Comparison of ENCODE assay signal across 1 cellular context in the genomic region with DNA sequence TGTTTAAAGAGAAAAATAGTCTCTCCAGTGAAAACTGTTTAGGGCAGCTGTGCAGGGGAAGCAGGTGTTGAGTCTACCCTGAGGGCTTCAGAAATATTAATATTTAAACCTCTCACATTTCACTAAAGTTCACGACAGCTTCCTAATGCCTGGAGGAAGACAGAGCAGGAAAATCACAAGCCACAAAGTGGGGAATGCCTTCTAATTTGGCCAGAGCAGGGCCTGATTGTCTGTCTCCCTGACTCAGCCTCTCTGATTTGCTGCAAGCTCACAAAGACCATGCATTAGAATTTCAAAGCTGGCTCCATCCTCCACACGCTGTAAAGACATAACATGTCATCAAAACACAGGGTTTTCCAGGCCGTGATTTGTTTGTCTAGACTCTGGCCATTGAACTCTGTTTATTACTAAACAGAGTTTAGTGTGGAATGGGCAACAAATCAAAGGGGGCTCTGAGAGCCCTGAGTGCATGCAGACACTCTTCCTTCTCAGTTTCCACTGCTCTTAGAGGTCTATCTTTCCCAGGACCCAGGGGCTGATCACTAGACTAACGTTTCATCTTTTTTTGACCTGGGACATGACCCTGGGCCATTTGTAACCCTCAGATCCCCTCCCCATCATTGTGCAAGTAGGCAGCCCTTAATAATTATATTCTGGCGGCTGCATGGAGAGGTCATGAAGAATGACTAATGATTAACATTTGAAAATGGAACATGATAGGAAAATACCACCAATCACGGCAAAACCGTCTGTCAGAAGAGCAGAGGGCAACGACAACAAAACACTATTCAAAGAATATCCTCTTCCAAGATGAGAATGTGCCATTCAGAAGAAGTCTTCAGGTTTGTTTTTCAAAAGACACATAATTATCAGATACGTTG.
TF ChIP-seq lines count a peak whose summit lies in the region.

No MANE protein-coding gene starts in this region.

TF ChIP-seq in HepG2, 621 proteins besides CTCF, POLR2A, EP300 and RAD21 (continued from another document and continues in another):
- TF ChIP-seq, protein P1, sequence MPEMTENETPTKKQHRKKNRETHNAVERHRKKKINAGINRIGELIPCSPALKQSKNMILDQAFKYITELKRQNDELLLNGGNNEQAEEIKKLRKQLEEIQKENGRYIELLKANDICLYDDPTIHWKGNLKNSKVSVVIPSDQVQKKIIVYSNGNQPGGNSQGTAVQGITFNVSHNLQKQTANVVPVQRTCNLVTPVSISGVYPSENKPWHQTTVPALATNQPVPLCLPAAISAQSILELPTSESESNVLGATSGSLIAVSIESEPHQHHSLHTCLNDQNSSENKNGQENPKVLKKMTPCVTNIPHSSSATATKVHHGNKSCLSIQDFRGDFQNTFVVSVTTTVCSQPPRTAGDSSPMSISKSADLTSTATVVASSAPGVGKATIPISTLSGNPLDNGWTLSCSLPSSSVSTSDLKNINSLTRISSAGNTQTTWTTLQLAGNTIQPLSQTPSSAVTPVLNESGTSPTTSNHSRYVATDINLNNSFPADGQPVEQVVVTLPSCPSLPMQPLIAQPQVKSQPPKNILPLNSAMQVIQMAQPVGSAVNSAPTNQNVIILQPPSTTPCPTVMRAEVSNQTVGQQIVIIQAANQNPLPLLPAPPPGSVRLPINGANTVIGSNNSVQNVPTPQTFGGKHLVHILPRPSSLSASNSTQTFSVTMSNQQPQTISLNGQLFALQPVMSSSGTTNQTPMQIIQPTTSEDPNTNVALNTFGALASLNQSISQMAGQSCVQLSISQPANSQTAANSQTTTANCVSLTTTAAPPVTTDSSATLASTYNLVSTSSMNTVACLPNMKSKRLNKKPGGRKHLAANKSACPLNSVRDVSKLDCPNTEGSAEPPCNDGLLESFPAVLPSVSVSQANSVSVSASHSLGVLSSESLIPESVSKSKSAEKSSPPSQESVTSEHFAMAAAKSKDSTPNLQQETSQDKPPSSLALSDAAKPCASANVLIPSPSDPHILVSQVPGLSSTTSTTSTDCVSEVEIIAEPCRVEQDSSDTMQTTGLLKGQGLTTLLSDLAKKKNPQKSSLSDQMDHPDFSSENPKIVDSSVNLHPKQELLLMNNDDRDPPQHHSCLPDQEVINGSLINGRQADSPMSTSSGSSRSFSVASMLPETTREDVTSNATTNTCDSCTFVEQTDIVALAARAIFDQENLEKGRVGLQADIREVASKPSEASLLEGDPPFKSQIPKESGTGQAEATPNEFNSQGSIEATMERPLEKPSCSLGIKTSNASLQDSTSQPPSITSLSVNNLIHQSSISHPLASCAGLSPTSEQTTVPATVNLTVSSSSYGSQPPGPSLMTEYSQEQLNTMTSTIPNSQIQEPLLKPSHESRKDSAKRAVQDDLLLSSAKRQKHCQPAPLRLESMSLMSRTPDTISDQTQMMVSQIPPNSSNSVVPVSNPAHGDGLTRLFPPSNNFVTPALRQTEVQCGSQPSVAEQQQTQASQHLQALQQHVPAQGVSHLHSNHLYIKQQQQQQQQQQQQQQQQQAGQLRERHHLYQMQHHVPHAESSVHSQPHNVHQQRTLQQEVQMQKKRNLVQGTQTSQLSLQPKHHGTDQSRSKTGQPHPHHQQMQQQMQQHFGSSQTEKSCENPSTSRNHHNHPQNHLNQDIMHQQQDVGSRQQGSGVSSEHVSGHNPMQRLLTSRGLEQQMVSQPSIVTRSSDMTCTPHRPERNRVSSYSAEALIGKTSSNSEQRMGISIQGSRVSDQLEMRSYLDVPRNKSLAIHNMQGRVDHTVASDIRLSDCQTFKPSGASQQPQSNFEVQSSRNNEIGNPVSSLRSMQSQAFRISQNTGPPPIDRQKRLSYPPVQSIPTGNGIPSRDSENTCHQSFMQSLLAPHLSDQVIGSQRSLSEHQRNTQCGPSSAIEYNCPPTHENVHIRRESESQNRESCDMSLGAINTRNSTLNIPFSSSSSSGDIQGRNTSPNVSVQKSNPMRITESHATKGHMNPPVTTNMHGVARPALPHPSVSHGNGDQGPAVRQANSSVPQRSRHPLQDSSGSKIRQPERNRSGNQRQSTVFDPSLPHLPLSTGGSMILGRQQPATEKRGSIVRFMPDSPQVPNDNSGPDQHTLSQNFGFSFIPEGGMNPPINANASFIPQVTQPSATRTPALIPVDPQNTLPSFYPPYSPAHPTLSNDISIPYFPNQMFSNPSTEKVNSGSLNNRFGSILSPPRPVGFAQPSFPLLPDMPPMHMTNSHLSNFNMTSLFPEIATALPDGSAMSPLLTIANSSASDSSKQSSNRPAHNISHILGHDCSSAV (CRISPR knock-in tag; IDR thresholded peaks at IDR 0.05; ENCODE audit: borderline replicate concordance) = no peak
- TF ChIP-seq, protein P2, sequence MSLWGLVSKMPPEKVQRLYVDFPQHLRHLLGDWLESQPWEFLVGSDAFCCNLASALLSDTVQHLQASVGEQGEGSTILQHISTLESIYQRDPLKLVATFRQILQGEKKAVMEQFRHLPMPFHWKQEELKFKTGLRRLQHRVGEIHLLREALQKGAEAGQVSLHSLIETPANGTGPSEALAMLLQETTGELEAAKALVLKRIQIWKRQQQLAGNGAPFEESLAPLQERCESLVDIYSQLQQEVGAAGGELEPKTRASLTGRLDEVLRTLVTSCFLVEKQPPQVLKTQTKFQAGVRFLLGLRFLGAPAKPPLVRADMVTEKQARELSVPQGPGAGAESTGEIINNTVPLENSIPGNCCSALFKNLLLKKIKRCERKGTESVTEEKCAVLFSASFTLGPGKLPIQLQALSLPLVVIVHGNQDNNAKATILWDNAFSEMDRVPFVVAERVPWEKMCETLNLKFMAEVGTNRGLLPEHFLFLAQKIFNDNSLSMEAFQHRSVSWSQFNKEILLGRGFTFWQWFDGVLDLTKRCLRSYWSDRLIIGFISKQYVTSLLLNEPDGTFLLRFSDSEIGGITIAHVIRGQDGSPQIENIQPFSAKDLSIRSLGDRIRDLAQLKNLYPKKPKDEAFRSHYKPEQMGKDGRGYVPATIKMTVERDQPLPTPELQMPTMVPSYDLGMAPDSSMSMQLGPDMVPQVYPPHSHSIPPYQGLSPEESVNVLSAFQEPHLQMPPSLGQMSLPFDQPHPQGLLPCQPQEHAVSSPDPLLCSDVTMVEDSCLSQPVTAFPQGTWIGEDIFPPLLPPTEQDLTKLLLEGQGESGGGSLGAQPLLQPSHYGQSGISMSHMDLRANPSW (CRISPR knock-in tag; IDR thresholded peaks at IDR 0.05; ENCODE audit: borderline replicate concordance) = 0 out of 2 replicates have a peak, but pooled peaks have one; percentile 60
- TF ChIP-seq ZKSCAN1 (IDR thresholded peaks at IDR 0.05; ENCODE audit: low read length) = no peak
- TF ChIP-seq HOXD1 (CRISPR knock-in tag; IDR thresholded peaks at IDR 0.05) = peak; percentile 46; the same call in 1 of the 2 replicates
- TF ChIP-seq, protein P3, sequence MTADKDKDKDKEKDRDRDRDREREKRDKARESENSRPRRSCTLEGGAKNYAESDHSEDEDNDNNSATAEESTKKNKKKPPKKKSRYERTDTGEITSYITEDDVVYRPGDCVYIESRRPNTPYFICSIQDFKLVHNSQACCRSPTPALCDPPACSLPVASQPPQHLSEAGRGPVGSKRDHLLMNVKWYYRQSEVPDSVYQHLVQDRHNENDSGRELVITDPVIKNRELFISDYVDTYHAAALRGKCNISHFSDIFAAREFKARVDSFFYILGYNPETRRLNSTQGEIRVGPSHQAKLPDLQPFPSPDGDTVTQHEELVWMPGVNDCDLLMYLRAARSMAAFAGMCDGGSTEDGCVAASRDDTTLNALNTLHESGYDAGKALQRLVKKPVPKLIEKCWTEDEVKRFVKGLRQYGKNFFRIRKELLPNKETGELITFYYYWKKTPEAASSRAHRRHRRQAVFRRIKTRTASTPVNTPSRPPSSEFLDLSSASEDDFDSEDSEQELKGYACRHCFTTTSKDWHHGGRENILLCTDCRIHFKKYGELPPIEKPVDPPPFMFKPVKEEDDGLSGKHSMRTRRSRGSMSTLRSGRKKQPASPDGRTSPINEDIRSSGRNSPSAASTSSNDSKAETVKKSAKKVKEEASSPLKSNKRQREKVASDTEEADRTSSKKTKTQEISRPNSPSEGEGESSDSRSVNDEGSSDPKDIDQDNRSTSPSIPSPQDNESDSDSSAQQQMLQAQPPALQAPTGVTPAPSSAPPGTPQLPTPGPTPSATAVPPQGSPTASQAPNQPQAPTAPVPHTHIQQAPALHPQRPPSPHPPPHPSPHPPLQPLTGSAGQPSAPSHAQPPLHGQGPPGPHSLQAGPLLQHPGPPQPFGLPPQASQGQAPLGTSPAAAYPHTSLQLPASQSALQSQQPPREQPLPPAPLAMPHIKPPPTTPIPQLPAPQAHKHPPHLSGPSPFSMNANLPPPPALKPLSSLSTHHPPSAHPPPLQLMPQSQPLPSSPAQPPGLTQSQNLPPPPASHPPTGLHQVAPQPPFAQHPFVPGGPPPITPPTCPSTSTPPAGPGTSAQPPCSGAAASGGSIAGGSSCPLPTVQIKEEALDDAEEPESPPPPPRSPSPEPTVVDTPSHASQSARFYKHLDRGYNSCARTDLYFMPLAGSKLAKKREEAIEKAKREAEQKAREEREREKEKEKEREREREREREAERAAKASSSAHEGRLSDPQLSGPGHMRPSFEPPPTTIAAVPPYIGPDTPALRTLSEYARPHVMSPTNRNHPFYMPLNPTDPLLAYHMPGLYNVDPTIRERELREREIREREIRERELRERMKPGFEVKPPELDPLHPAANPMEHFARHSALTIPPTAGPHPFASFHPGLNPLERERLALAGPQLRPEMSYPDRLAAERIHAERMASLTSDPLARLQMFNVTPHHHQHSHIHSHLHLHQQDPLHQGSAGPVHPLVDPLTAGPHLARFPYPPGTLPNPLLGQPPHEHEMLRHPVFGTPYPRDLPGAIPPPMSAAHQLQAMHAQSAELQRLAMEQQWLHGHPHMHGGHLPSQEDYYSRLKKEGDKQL (CRISPR knock-in tag; IDR thresholded peaks at IDR 0.05; ENCODE audit: low read depth) = peak; percentile 85
- TF ChIP-seq ZNF350 (CRISPR knock-in tag; IDR thresholded peaks at IDR 0.05; ENCODE audit: borderline replicate concordance, low read depth) = peak; percentile 27; the same call in 1 of the 2 replicates
- no peak for TF ChIP-seq ZC3H13 (CRISPR knock-in tag; IDR thresholded peaks at IDR 0.05)
- TF ChIP-seq KDM3A (CRISPR knock-in tag; IDR thresholded peaks at IDR 0.05; ENCODE audit: low read depth) = no peak
- TF ChIP-seq, protein P4, sequence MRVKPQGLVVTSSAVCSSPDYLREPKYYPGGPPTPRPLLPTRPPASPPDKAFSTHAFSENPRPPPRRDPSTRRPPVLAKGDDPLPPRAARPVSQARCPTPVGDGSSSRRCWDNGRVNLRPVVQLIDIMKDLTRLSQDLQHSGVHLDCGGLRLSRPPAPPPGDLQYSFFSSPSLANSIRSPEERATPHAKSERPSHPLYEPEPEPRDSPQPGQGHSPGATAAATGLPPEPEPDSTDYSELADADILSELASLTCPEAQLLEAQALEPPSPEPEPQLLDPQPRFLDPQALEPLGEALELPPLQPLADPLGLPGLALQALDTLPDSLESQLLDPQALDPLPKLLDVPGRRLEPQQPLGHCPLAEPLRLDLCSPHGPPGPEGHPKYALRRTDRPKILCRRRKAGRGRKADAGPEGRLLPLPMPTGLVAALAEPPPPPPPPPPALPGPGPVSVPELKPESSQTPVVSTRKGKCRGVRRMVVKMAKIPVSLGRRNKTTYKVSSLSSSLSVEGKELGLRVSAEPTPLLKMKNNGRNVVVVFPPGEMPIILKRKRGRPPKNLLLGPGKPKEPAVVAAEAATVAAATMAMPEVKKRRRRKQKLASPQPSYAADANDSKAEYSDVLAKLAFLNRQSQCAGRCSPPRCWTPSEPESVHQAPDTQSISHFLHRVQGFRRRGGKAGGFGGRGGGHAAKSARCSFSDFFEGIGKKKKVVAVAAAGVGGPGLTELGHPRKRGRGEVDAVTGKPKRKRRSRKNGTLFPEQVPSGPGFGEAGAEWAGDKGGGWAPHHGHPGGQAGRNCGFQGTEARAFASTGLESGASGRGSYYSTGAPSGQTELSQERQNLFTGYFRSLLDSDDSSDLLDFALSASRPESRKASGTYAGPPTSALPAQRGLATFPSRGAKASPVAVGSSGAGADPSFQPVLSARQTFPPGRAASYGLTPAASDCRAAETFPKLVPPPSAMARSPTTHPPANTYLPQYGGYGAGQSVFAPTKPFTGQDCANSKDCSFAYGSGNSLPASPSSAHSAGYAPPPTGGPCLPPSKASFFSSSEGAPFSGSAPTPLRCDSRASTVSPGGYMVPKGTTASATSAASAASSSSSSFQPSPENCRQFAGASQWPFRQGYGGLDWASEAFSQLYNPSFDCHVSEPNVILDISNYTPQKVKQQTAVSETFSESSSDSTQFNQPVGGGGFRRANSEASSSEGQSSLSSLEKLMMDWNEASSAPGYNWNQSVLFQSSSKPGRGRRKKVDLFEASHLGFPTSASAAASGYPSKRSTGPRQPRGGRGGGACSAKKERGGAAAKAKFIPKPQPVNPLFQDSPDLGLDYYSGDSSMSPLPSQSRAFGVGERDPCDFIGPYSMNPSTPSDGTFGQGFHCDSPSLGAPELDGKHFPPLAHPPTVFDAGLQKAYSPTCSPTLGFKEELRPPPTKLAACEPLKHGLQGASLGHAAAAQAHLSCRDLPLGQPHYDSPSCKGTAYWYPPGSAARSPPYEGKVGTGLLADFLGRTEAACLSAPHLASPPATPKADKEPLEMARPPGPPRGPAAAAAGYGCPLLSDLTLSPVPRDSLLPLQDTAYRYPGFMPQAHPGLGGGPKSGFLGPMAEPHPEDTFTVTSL (CRISPR knock-in tag; IDR thresholded peaks at IDR 0.05; ENCODE audit: borderline replicate concordance) = peak; percentile 69; the same call in 1 of the 2 replicates
- no peak for TF ChIP-seq BORCS8-MEF2B (CRISPR knock-in tag; IDR thresholded peaks at IDR 0.05)
- no peak for TF ChIP-seq IRF2 (CRISPR knock-in tag; IDR thresholded peaks at IDR 0.05)
- TF ChIP-seq, protein P5, sequence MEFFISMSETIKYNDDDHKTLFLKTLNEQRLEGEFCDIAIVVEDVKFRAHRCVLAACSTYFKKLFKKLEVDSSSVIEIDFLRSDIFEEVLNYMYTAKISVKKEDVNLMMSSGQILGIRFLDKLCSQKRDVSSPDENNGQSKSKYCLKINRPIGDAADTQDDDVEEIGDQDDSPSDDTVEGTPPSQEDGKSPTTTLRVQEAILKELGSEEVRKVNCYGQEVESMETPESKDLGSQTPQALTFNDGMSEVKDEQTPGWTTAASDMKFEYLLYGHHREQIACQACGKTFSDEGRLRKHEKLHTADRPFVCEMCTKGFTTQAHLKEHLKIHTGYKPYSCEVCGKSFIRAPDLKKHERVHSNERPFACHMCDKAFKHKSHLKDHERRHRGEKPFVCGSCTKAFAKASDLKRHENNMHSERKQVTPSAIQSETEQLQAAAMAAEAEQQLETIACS (CRISPR knock-in tag; IDR thresholded peaks at IDR 0.05) = no peak
- no peak for TF ChIP-seq ZNF17 (CRISPR knock-in tag; IDR thresholded peaks at IDR 0.05)
- peak; percentile 77 for TF ChIP-seq MED8 (CRISPR knock-in tag; IDR thresholded peaks at IDR 0.05; ENCODE audit: insufficient replicate concordance)
- no peak; the same call in 1 of the 2 replicates for TF ChIP-seq REL (CRISPR knock-in tag; conservative IDR thresholded peaks at IDR 0.05)
- TF ChIP-seq EHMT2 (IDR thresholded peaks at IDR 0.05; ENCODE audit: borderline replicate concordance, low read depth, low read length) = peak; percentile 64; the same call in 1 of the 2 replicates
- TF ChIP-seq RBFOX2 (IDR thresholded peaks at IDR 0.05; ENCODE audit: low read depth, low read length) = peak; percentile 65
